Comparison of ENCODE assay signal across 9 cellular contexts in the genomic region with DNA sequence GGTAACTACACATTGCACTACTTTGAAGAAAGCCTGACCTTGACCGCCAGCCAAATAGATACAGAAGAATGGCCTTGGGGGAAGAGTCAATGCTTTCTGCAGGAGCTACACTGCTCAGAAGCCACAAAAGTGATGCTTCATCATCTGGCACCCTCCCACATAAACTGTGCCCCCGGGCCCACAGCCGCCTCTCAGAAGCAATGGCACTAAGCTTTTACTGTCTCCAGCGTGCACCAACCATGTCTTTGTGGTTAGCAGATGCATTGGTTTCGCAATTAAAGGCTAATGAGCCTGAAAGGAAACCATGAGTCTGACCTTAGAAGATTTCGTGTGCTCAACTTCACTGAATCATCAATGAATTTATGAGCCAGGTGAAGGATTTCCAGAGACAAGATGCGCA.
DNase-seq lines count a peak whose midpoint lies in the region; ATAC-seq and TF ChIP-seq lines count a peak whose summit lies in the region.
"Had no signal": no experiment of that assay in that cellular context is flagged by ENCODE, and none has a peak within 500 bp of the region (broad histone marks: within the 10 kb centered on the region; RNA-seq: fewer than 3 reads in every experiment).

No MANE protein-coding gene starts in this region.

- H3K4me3 ChIP-seq in GM06990 (replicated peaks; ENCODE audit: low read depth, low read length) (no peak overlapping the region), mucosa of descending colon (no peak overlapping the region), endodermal cell (ENCODE audit: low read length) (no peak overlapping the region), hepatocyte (no peak overlapping the region)

- H3K27me3 Mint-ChIP-seq in activated T-cell treated with anti-CD3 and anti-CD28 coated beads, Interleukin-2, amount 50 U/mL, for 24 hours = no peaks in the 10 kb centered on the region
- H3K27me3 Mint-ChIP-seq in endodermal cell (ENCODE audit: insufficient read depth) = no peaks in the 10 kb centered on the region

- H3K36me3 Mint-ChIP-seq in activated T-cell treated with anti-CD3 and anti-CD28 coated beads, Interleukin-2, amount 50 U/mL, for 24 hours (ENCODE audit: low read depth) = peaks cover 6% of the 10 kb centered on the region
- H3K36me3 Mint-ChIP-seq in endodermal cell (ENCODE audit: low read depth) = no peaks in the 10 kb centered on the region

- DNase-seq in GM06990 (ENCODE audit: extremely low read depth, insufficient read length) = peak; percentile 69
- DNase-seq in NCI-H187 (lab: John Stamatoyannopoulos, UW) = peak; percentile 77 to 95
- peak; percentile 83 for DNase-seq in activated T-cell treated with anti-CD3 and anti-CD28 coated beads, Interleukin-2, amount 50 U/mL, for 24 hours
- no peak for DNase-seq in mucosa of descending colon
- no peak for DNase-seq in endodermal cell
- DNase-seq in hepatocyte (ENCODE audit: low spot score) = no peak
- no peak for DNase-seq in NCI-H2107 treated with DMSO at 0.1 percent for 48 hours (lab: John Stamatoyannopoulos, UW; ENCODE audit: unreplicated experiment)

- no peaks in the 10 kb centered on the region for H3K4me1 ChIP-seq in mucosa of descending colon (ENCODE audit: low read depth)
- H3K4me1 ChIP-seq in endodermal cell (ENCODE audit: control insufficient read depth, insufficient read depth, low read length) = no peaks in the 10 kb centered on the region
- no peaks in the 10 kb centered on the region for H3K4me1 ChIP-seq in hepatocyte (ENCODE audit: insufficient read depth)

- H3K36me3 ChIP-seq in GM06990 (ENCODE audit: control insufficient read depth, insufficient read depth, low read length) (no peaks in the 10 kb centered on the region), mucosa of descending colon (ENCODE audit: low read depth) (no peaks in the 10 kb centered on the region), endodermal cell (ENCODE audit: control insufficient read depth, insufficient read depth, low read length) (no peaks in the 10 kb centered on the region), hepatocyte (replicated peaks; ENCODE audit: insufficient read depth, low read depth) (no peaks in the 10 kb centered on the region)
- H3K36me3 ChIP-seq: neutrophil had no signal

- H2AFZ ChIP-seq in hepatocyte = no peak overlapping the region

- H3K9me2 ChIP-seq in hepatocyte (replicated peaks; ENCODE audit: insufficient read depth) = no peaks in the 10 kb centered on the region

- WGBS in endodermal cell (ENCODE audit: insufficient coverage in 1 of 2, insufficient read length in 1 of 2), 2 experiments = 94 to 95% methylated on average over 4 to 7 of the region's 7 CpGs
- WGBS in hepatocyte (ENCODE audit: low lambda C conversion rate, missing lambda C conversion rate) = 64% methylated on average over 7 of the region's 7 CpGs

- H3K9me3 ChIP-seq in mucosa of descending colon = no peaks in the 10 kb centered on the region
- no peaks in the 10 kb centered on the region for H3K9me3 ChIP-seq in endodermal cell (ENCODE audit: control insufficient read depth, low read length)
- no peaks in the 10 kb centered on the region for H3K9me3 ChIP-seq in hepatocyte (ENCODE audit: low read depth)
- H3K9me3 ChIP-seq: neutrophil had no signal

- peaks cover 12% of the 10 kb centered on the region for H3K9me3 Mint-ChIP-seq in activated T-cell treated with anti-CD3 and anti-CD28 coated beads, Interleukin-2, amount 50 U/mL, for 24 hours
- peaks cover 3% of the 10 kb centered on the region for H3K9me3 Mint-ChIP-seq in endodermal cell

- no peaks in the 10 kb centered on the region for H3K79me2 ChIP-seq in hepatocyte

- H3K9ac ChIP-seq in endodermal cell (ENCODE audit: extremely low read depth, low read length, poor library complexity, severe bottlenecking) = no peak overlapping the region

- H3K27ac ChIP-seq in endodermal cell (ENCODE audit: low read depth, low read length) (no peak overlapping the region), hepatocyte (no peak overlapping the region)
- H3K27ac ChIP-seq: neutrophil had no signal

- intact Hi-C loops in mucosa of descending colon (cut with DNase I, micrococcal nuclease) = no loop called here

- no peaks in the 10 kb centered on the region for H4K20me1 ChIP-seq in hepatocyte (ENCODE audit: insufficient read depth, poor library complexity, severe bottlenecking)

- H3K4me1 Mint-ChIP-seq in activated T-cell treated with anti-CD3 and anti-CD28 coated beads, Interleukin-2, amount 50 U/mL, for 24 hours (ENCODE audit: low read depth) = peaks cover 82% of the 10 kb centered on the region
- H3K4me1 Mint-ChIP-seq in endodermal cell = peaks cover 11% of the 10 kb centered on the region

- peak overlapping the region; percentile 27 for H3K4me3 Mint-ChIP-seq in activated T-cell treated with anti-CD3 and anti-CD28 coated beads, Interleukin-2, amount 50 U/mL, for 24 hours
- H3K4me3 Mint-ChIP-seq in endodermal cell = no peak overlapping the region

- ATAC-seq in HG02610 (IDR thresholded peaks at IDR 0.05; ENCODE audit: unreplicated experiment) (peak; percentile 46), mucosa of descending colon (peak; percentile 42)

- H3K27ac Mint-ChIP-seq in activated T-cell treated with anti-CD3 and anti-CD28 coated beads, Interleukin-2, amount 50 U/mL, for 24 hours = peak overlapping the region; percentile 77
- no peak overlapping the region for H3K27ac Mint-ChIP-seq in endodermal cell

- no peaks in the 10 kb centered on the region for H3K27me3 ChIP-seq in GM06990 (replicated peaks; ENCODE audit: control insufficient read depth, insufficient read depth, low read length)
- no peaks in the 10 kb centered on the region for H3K27me3 ChIP-seq in endodermal cell (ENCODE audit: control insufficient read depth, insufficient read depth, low read length, poor library complexity, severe bottlenecking)
- H3K27me3 ChIP-seq in hepatocyte = no peaks in the 10 kb centered on the region
- H3K27me3 ChIP-seq: neutrophil had no signal

- H3K4me2 ChIP-seq in hepatocyte = no peak overlapping the region

- TF ChIP-seq CTCF in GM06990 (IDR thresholded peaks at IDR 0.05; ENCODE audit: insufficient read depth, low read length, poor library complexity, severe bottlenecking) (no peak), mucosa of descending colon (IDR thresholded peaks at IDR 0.05) (no peak), endodermal cell (conservative IDR thresholded peaks at IDR 0.05) (no peak), hepatocyte (IDR thresholded peaks at IDR 0.05; ENCODE audit: poor library complexity) (no peak)

Comparison
In these comparisons a context has a peak if more than half of its experiments do, and no peak if none do; other contexts are left out.
1. DNase-seq: peak in GM06990 (single experiment), NCI-H187 (2 of 2) and activated T-cell treated with anti-CD3 and anti-CD28 coated beads, Interleukin-2, amount 50 U/mL, for 24 hours (single experiment); none in mucosa of descending colon (0 of 3), endodermal cell (single experiment), hepatocyte (single experiment) and NCI-H2107 treated with DMSO at 0.1 percent for 48 hours (single experiment).